8 cellular contexts compared by ENCODE assay signal in the genomic region with DNA sequence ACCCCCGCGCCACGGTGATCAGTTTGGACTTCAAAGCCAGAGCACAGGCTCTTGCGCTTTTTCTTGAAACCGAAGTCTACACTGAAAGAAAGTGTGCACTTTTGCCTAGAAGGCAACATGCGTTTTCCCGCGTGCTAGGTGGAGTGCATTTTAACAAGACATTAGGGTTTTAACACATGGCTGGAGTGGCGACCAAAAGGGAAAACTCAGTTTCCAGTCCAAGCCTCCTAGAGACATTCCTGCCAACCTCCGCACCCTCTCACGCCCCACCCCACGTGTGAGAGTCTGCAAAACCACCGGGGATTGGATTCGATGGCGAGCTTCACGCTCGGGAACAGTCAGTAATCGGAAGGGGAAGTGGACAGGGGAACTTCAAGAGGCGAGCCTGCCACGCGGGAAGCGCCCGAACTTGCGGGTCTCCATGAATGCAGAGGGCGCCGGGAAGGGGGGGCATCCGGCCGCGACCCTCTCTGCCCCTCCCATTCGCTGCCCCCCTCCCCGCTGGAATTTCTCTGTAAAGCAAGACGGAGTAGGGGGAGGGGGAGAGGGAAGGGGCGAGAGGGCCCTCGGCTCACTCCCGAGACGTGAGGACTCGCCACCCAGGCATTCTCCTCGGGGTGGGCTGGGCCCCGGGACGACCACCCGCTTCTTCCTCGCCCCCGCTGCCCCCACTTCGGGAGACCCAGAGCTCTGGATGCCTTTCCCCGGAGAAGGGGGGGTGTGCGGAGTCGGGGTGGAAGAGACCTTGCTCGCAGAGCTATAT. TPM values are rescaled to one million over a fixed set of nuclear protein-coding genes. Genes with fewer than 3 reads are reported as not detected.
DNase-seq lines count a peak whose midpoint lies in the region; ATAC-seq and TF ChIP-seq lines count a peak whose summit lies in the region.

No MANE protein-coding gene starts in this region.

- DNase-seq in Right ventricle myocardium inferior (ENCODE audit: missing footprints) (peak; percentile 85), cardiac septum (ENCODE audit: low spot score) (no peak), esophagus squamous epithelium (lab: John Stamatoyannopoulos, UW) (no peak), neural crest cell (ENCODE audit: low read depth, low spot score) (peak; percentile 41), uterus (peak; percentile 50 to 61), NCI-H2196 treated with DMSO at 0.1 percent for 48 hours (lab: John Stamatoyannopoulos, UW; ENCODE audit: unreplicated experiment) (no peak)
- peak; percentile 78 for DNase-seq in activated T-cell treated with anti-CD3 and anti-CD28 coated beads, Interleukin-2, amount 50 U/mL, for 24 hours

- H3K4me3 Mint-ChIP-seq in activated T-cell treated with anti-CD3 and anti-CD28 coated beads, Interleukin-2, amount 50 U/mL, for 24 hours = peak overlapping the region; percentile 95
- peak overlapping the region; percentile 99 for H3K4me3 Mint-ChIP-seq in neural crest cell

- peak overlapping the region; percentile 79 to 97 (median 94) for H3K27ac ChIP-seq in esophagus squamous epithelium
- H3K27ac ChIP-seq in uterus = peak overlapping the region; percentile 88 to 99

- no peak for ATAC-seq in Right ventricle myocardium inferior
- no peak for ATAC-seq in HG02973 (IDR thresholded peaks at IDR 0.05; ENCODE audit: unreplicated experiment)

- TF ChIP-seq POLR2A in esophagus squamous epithelium (IDR thresholded peaks at IDR 0.05) = peak in 1 of 4 donors; percentile 54
- TF ChIP-seq POLR2A in uterus (IDR thresholded peaks at IDR 0.05) = peak in 1 of 2 donors; percentile 11

- intact Hi-C loops in Right ventricle myocardium inferior (cut with DNase I) (loop anchor here (5.0 kb wide), 1 partner anchor 239 kb away; no protein-coding TSS in a partner anchor), cardiac septum (cut with DNase I) (no loop called here), esophagus squamous epithelium (cut with DNase I) (no loop called here), uterus (cut with DNase I; ENCODE audit: low total_unique reads) (loop anchor here (10.0 kb wide), 1 partner anchor 236 kb away; no protein-coding TSS in a partner anchor)

- no peaks in the 10 kb centered on the region for H3K27me3 Mint-ChIP-seq in activated T-cell treated with anti-CD3 and anti-CD28 coated beads, Interleukin-2, amount 50 U/mL, for 24 hours
- peaks cover 54% of the 10 kb centered on the region for H3K27me3 Mint-ChIP-seq in neural crest cell (ENCODE audit: low read depth)

- peak overlapping the region; percentile 100 for H3K27ac Mint-ChIP-seq in activated T-cell treated with anti-CD3 and anti-CD28 coated beads, Interleukin-2, amount 50 U/mL, for 24 hours
- H3K27ac Mint-ChIP-seq in neural crest cell (ENCODE audit: unreplicated experiment) = peak overlapping the region; percentile 9

- H3K4me1 Mint-ChIP-seq in activated T-cell treated with anti-CD3 and anti-CD28 coated beads, Interleukin-2, amount 50 U/mL, for 24 hours (ENCODE audit: low read depth) = peaks cover 32% of the 10 kb centered on the region
- peaks cover 38% of the 10 kb centered on the region for H3K4me1 Mint-ChIP-seq in neural crest cell

- peak overlapping the region; percentile 33 to 94 (median 84) for H3K4me3 ChIP-seq in esophagus squamous epithelium
- peak overlapping the region; percentile 47 to 91 for H3K4me3 ChIP-seq in uterus

- H3K36me3 Mint-ChIP-seq in activated T-cell treated with anti-CD3 and anti-CD28 coated beads, Interleukin-2, amount 50 U/mL, for 24 hours (ENCODE audit: low read depth) = peaks cover 36% of the 10 kb centered on the region
- peaks cover under 1% of the 10 kb centered on the region for H3K36me3 Mint-ChIP-seq in neural crest cell (ENCODE audit: low read depth)

- H3K4me1 ChIP-seq in esophagus squamous epithelium (peaks cover 29 to 77% (median 45%) of the 10 kb centered on the region in 3 donors), uterus (no peaks in the 10 kb centered on the region)

- WGBS in esophagus squamous epithelium, 2 donors = 3 to 5% methylated on average over 23 to 25 of the region's 48 CpGs

- H3K36me3 ChIP-seq in esophagus squamous epithelium = no peaks in the 10 kb centered on the region
- no peaks in the 10 kb centered on the region for H3K36me3 ChIP-seq in uterus

- peak in 1 of 6 experiments; percentile 4 for TF ChIP-seq CTCF in esophagus squamous epithelium (IDR thresholded peaks at IDR 0.05)
- TF ChIP-seq CTCF in neural crest cell (conservative IDR thresholded peaks at IDR 0.05) = no peak
- TF ChIP-seq CTCF in uterus (IDR thresholded peaks at IDR 0.05) = no peak

- no peaks in the 10 kb centered on the region for H3K9me3 ChIP-seq in esophagus squamous epithelium
- H3K9me3 ChIP-seq in uterus = no peaks in the 10 kb centered on the region

- no peaks in the 10 kb centered on the region for H3K9me3 Mint-ChIP-seq in activated T-cell treated with anti-CD3 and anti-CD28 coated beads, Interleukin-2, amount 50 U/mL, for 24 hours
- H3K9me3 Mint-ChIP-seq in neural crest cell = no peaks in the 10 kb centered on the region

- H3K27me3 ChIP-seq in esophagus squamous epithelium (peaks cover 0 to 97% (median 0%) of the 10 kb centered on the region in 4 donors), uterus (no peaks in the 10 kb centered on the region)

RNA-seq across cellular contexts. Expression of gene CCND2, which starts 2.7 kb away (rescaled TPM):
- total RNA-seq in Right ventricle myocardium inferior (214 TPM), cardiac septum (478 TPM), esophagus squamous epithelium (10 to 100 TPM; 13.9 to 49.8 (median 35.9) TPM), neural crest cell (186 TPM in 2 replicates), uterus (100 to 1,000 TPM in 2 of 4 donors, 10 to 100 TPM in 2; 49.4 to 210 (median 100) TPM)

RNA-seq across cellular contexts. Expression of gene TIGAR, which starts 50.2 kb away (rescaled TPM):
- 16.5 TPM for total RNA-seq in Right ventricle myocardium inferior
- 13.0 TPM for total RNA-seq in cardiac septum
- total RNA-seq in esophagus squamous epithelium = 1 to 10 TPM; 5.1 to 8.1 (median 5.9) TPM
- 15.4 and 18.1 TPM in 2 replicates for total RNA-seq in neural crest cell
- 10 to 100 TPM in 1 of 4 donors, 1 to 10 TPM in 2, under 1 TPM in 1; 0.26 to 10.6 (median 2.3) TPM for total RNA-seq in uterus

Comparison
In these comparisons a context has a peak if more than half of its experiments do, and no peak if none do; other contexts are left out.
1. DNase-seq: peak in Right ventricle myocardium inferior (single experiment), activated T-cell treated with anti-CD3 and anti-CD28 coated beads, Interleukin-2, amount 50 U/mL, for 24 hours (single experiment), neural crest cell (single experiment) and uterus (2 of 2); none in cardiac septum (single experiment), esophagus squamous epithelium (single experiment) and NCI-H2196 treated with DMSO at 0.1 percent for 48 hours (single experiment).
2. intact Hi-C loops: an anchor here in Right ventricle myocardium inferior (5.0 kb wide) and uterus (10.0 kb wide); none called in cardiac septum and esophagus squamous epithelium.